27 cellular contexts compared by ENCODE assay signal in the genomic region with DNA sequence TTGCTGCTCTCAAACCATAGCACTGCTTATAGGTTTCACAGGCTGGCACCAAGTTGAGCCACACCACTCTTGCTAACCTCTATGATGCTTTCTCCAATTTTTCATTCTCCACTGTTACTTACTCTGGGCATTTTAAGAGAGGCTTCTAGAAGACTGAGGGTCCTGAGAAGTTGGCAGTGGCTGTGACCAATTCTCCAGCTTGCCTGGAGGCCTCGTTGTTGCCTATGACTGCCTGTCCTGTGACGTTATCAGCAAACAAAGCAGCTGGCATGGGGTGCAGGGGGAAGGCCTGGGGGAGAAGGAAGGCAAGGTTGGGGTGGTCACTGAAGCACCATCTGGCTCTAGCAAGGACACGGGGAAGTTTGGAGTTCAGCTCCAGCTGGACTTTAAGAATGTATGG. TPM values are rescaled to one million over a fixed set of nuclear protein-coding genes. Genes with fewer than 3 reads are reported as not detected.
A peak's percentile ranks its signal among the peaks of the same experiment; 100 is the strongest.
DNase-seq lines count a peak whose midpoint lies in the region; ATAC-seq and TF ChIP-seq lines count a peak whose summit lies in the region.
"Had no signal": no experiment of that assay in that cellular context is flagged by ENCODE, and none has a peak within 500 bp of the region (broad histone marks: within the 10 kb centered on the region; RNA-seq: fewer than 3 reads in every experiment).

No MANE protein-coding gene starts in this region.

- no peak overlapping the region for H3K4me3 Mint-ChIP-seq in immature natural killer cell
- H3K4me3 Mint-ChIP-seq: activated CD8-positive, alpha-beta T cell treated with anti-CD3 and anti-CD28 coated beads, Interleukin-2, amount 10 ng/mL, durations not matched to agents 7 days and 5 days; activated T-cell treated with anti-CD3 and anti-CD28 coated beads, Interleukin-2, amount 50 U/mL, for 24 hours; nephron progenitor cell; stimulated activated naive CD8-positive, alpha-beta T cell treated with anti-CD3 and anti-CD28 coated beads, Interleukin-15, amount 100 ng/mL, for 72 hours had no signal

- H3K27me3 ChIP-seq in right cardiac atrium (ENCODE audit: control insufficient read depth, insufficient read depth) (no peaks in the 10 kb centered on the region), lower lobe of right lung (ENCODE audit: low read depth) (no peaks in the 10 kb centered on the region), psoas muscle (ENCODE audit: insufficient read depth in 3 of 3, low read length in 2 of 3) (no peaks in the 10 kb centered on the region), uterus (no peaks in the 10 kb centered on the region)
- H3K27me3 ChIP-seq: BE2C, foreskin keratinocyte had no signal

- TF ChIP-seq CTCF in lower lobe of right lung (IDR thresholded peaks at IDR 0.05): no peak
- TF ChIP-seq CTCF in psoas muscle (IDR thresholded peaks at IDR 0.05): no peak
- TF ChIP-seq CTCF in uterus (IDR thresholded peaks at IDR 0.05): no peak

- H3K9me3 Mint-ChIP-seq in immature natural killer cell: peaks cover 0 to 6% (median 3%) of the 10 kb centered on the region in 6 donors
- H3K9me3 Mint-ChIP-seq: activated T-cell treated with anti-CD3 and anti-CD28 coated beads, Interleukin-2, amount 50 U/mL, for 24 hours; stimulated activated naive CD8-positive, alpha-beta T cell treated with anti-CD3 and anti-CD28 coated beads, Interleukin-15, amount 100 ng/mL, for 72 hours had no signal

- H3K27me3 Mint-ChIP-seq in immature natural killer cell (ENCODE audit: low read depth in 3 of 3): peaks cover 0 to 5% (median 2%) of the 10 kb centered on the region in 3 donors

- H3K9me3 ChIP-seq in right cardiac atrium (ENCODE audit: control insufficient read depth, low read length) (no peaks in the 10 kb centered on the region), lower lobe of right lung (no peaks in the 10 kb centered on the region), psoas muscle (no peaks in the 10 kb centered on the region), uterus (no peaks in the 10 kb centered on the region)
- H3K9me3 ChIP-seq: BE2C had no signal

- intact Hi-C loops in right cardiac atrium (cut with DNase I): no loop called here
- intact Hi-C loops in left cardiac atrium (cut with DNase I): loop anchor here in 1 of 2 donors (2.0 kb wide), 1 partner anchor 31 kb away; a partner anchor contains a TSS
- intact Hi-C loops in lower lobe of right lung (cut with DNase I): no loop called here
- intact Hi-C loops in psoas muscle (cut with DNase I): no loop called here
- intact Hi-C loops in uterus (cut with DNase I; ENCODE audit: low total_unique reads): no loop called here

- 68% methylated on average over 3 of the region's 3 CpGs for WGBS in right cardiac atrium
- WGBS in psoas muscle, 3 donors: 43 to 76% (median 61%) methylated on average over 3 of the region's 3 CpGs

- peaks cover 16% of the 10 kb centered on the region for H3K4me1 ChIP-seq in right cardiac atrium (ENCODE audit: control insufficient read depth, insufficient read depth, low read length)
- peaks cover 20% of the 10 kb centered on the region for H3K4me1 ChIP-seq in lower lobe of right lung
- peaks cover 41% of the 10 kb centered on the region for H3K4me1 ChIP-seq in psoas muscle
- peaks cover 0 to 7% of the 10 kb centered on the region in 2 donors for H3K4me1 ChIP-seq in uterus
- H3K4me1 ChIP-seq: foreskin keratinocyte had no signal

- no peak for TF ChIP-seq POLR2A in uterus (IDR thresholded peaks at IDR 0.05)

- H3K36me3 ChIP-seq in lower lobe of right lung (no peaks in the 10 kb centered on the region), psoas muscle (ENCODE audit: insufficient read depth in 1 of 2, low read depth in 1 of 2) (no peaks in the 10 kb centered on the region), uterus (no peaks in the 10 kb centered on the region)
- H3K36me3 ChIP-seq: BE2C had no signal

- H3K4me1 Mint-ChIP-seq in immature natural killer cell: no peaks in the 10 kb centered on the region
- H3K4me1 Mint-ChIP-seq: stimulated activated naive CD8-positive, alpha-beta T cell treated with anti-CD3 and anti-CD28 coated beads, Interleukin-15, amount 100 ng/mL, for 72 hours had no signal

- peak in 1 of 3 donors; percentile 20 for DNase-seq in right cardiac atrium
- DNase-seq in left cardiac atrium: no peak
- no peak for DNase-seq in lower lobe of right lung
- no peak for DNase-seq in psoas muscle
- no peak for DNase-seq in uterus
- no peak for DNase-seq in immature natural killer cell
- DNase-seq in stimulated activated CD4-positive, alpha-beta T cell treated with anti-CD3 and anti-CD28 coated beads, Interleukin-12 subunit alpha, Interleukin-12 subunit beta, amount 100 ng/mL, for 4 hours: no peak
- DNase-seq: activated CD4-positive, CD25-positive, alpha-beta regulatory T cell treated with anti-CD3 and anti-CD28 coated beads, Interleukin-2, amount 50 U/mL, for 72 hours; activated CD8-positive, alpha-beta T cell treated with anti-CD3 and anti-CD28 coated beads, Interleukin-2, amount 10 ng/mL, durations not matched to agents 7 days and 5 days; activated naive CD4-positive, alpha-beta T cell treated with Interleukin-2 at 50 U/mL for 16 hours; activated T-cell treated with anti-CD3 and anti-CD28 coated beads, Interleukin-2, amount 50 U/mL, for 24 hours; BE2C; cerebellar nuclear complex; DMS53; foreskin keratinocyte; islet precursor cell; mammary epithelial cell; NCI-H1105; NCI-H2029; NCI-H2227 treated with DMSO at 0.1 percent for 48 hours; NCI-H774; nephron progenitor cell; posterior cingulate gyrus; stimulated activated naive CD8-positive, alpha-beta T cell treated with anti-CD3 and anti-CD28 coated beads, Interleukin-15, amount 100 ng/mL, for 72 hours; SW 1271 had no signal

- H3K36me3 Mint-ChIP-seq in immature natural killer cell: no peaks in the 10 kb centered on the region

- H3K27ac ChIP-seq in right cardiac atrium (ENCODE audit: low read length): peak overlapping the region; percentile 79
- H3K27ac ChIP-seq in lower lobe of right lung: peak overlapping the region; percentile 84
- H3K27ac ChIP-seq in psoas muscle: peak overlapping the region; percentile 97
- peak overlapping the region; percentile 89 to 90 for H3K27ac ChIP-seq in uterus
- H3K27ac ChIP-seq: foreskin keratinocyte had no signal

- no peak for ATAC-seq in right cardiac atrium
- no peak for ATAC-seq in left cardiac atrium
- no peak for ATAC-seq in lower lobe of right lung
- ATAC-seq in psoas muscle: no peak
- ATAC-seq in GM21576 (IDR thresholded peaks at IDR 0.05; ENCODE audit: unreplicated experiment): no peak
- ATAC-seq: activated CD8-positive, alpha-beta T cell treated with anti-CD3 and anti-CD28 coated beads, Interleukin-2, amount 10 ng/mL, durations not matched to agents 7 days and 5 days; foreskin keratinocyte had no signal

- no peak overlapping the region for H3K4me3 ChIP-seq in right cardiac atrium (ENCODE audit: low read length)
- H3K4me3 ChIP-seq in lower lobe of right lung: no peak overlapping the region
- H3K4me3 ChIP-seq in psoas muscle: no peak overlapping the region
- no peak overlapping the region for H3K4me3 ChIP-seq in uterus

- H3K27ac Mint-ChIP-seq in immature natural killer cell: no peak overlapping the region
- H3K27ac Mint-ChIP-seq: activated CD8-positive, alpha-beta T cell treated with anti-CD3 and anti-CD28 coated beads, Interleukin-2, amount 10 ng/mL, durations not matched to agents 7 days and 5 days; activated T-cell treated with anti-CD3 and anti-CD28 coated beads, Interleukin-2, amount 50 U/mL, for 24 hours; nephron progenitor cell; stimulated activated naive CD8-positive, alpha-beta T cell treated with anti-CD3 and anti-CD28 coated beads, Interleukin-15, amount 100 ng/mL, for 72 hours had no signal

RNA-seq across cellular contexts. Expression of a gene that starts 30.4 kb away (rescaled TPM):
- total RNA-seq in right cardiac atrium: 100 to 1,000 TPM; 267 to 965 (median 293) TPM
- polyA plus RNA-seq in right cardiac atrium: 447 TPM
- 100 to 1,000 TPM; 319 to 692 TPM for total RNA-seq in left cardiac atrium
- total RNA-seq in lower lobe of right lung: 18.4 TPM
- 1,000 to 10,000 TPM; 2,718 to 5,341 (median 3,828) TPM for total RNA-seq in psoas muscle
- polyA plus RNA-seq in psoas muscle: 1,000 to 10,000 TPM in 2 of 3 donors, 100 to 1,000 TPM in 1; 703 to 2,553 (median 1,460) TPM
- 100 to 1,000 TPM; 131 to 771 (median 450) TPM for total RNA-seq in uterus
- not detected for polyA plus RNA-seq in immature natural killer cell
- total RNA-seq: A673; activated CD8-positive, alpha-beta T cell treated with anti-CD3 and anti-CD28 coated beads, Interleukin-2, amount 10 ng/mL, durations not matched to agents 7 days and 5 days; foreskin keratinocyte had no signal
